In the genomic region with DNA sequence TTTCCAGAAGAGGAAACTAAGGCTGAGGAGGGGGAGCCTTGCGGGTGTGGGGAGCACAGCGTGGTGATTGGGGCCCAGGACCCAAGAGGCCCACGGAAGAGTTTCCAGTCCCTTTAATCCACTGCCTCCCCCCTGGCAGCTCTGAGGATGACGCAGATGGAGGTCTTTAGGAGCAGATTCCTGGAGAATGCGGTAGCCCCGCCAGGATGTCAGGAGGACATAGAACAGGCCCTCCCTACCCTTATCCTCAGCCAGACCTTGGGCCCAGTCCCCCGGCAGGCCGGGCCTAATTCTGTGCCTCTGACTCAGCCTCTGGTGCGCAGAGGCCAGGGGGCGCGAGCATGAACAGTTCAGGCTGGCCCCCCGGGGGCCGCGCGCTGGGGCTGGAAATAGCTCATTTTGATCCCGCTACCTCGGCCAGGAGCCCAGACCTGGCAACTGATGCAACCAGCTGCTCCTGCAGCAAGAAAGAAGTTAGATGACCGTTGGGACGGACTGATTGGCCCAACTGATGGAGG, we compare ENCODE assay signal across 8 cellular contexts. TPM values are rescaled to one million over a fixed set of nuclear protein-coding genes. Genes with fewer than 3 reads are reported as not detected.
DNase-seq lines count a peak whose midpoint lies in the region; ATAC-seq and FAIRE-seq lines count a peak whose summit lies in the region.

No MANE protein-coding gene starts in this region.

- no peaks in the 10 kb centered on the region for H3K9me3 ChIP-seq in small intestine (ENCODE audit: control insufficient read depth, low read depth)

- peak overlapping the region in 1 of 2 donors; percentile 90 for H3K27ac ChIP-seq in small intestine (ENCODE audit: low read depth in 1 of 2, low read length in 1 of 2)

- no peak for FAIRE-seq in small intestine (lab: Jason Lieb, UNC)

- H3K36me3 ChIP-seq in small intestine (ENCODE audit: control insufficient read depth in 2 of 2, insufficient read depth in 2 of 2, low read length in 2 of 2): peaks cover 3 to 7% of the 10 kb centered on the region in 2 donors

- WGBS in small intestine, 3 donors: 3 to 7% (median 5%) methylated on average over 16 to 19 of the region's 19 CpGs

- DNase-seq in stimulated activated naive CD4-positive, alpha-beta T cell treated with Interleukin-2 at 50 U/mL for 16 hours (lab: John Stamatoyannopoulos, UW): peak; percentile 33
- DNase-seq in stimulated activated naive CD4-positive, alpha-beta T cell (lab: John Stamatoyannopoulos, UW): no peak
- DNase-seq in NCI-H446 (lab: John Stamatoyannopoulos, UW) (peak; percentile 77 to 95), brain pericyte (ENCODE audit: low read depth, low spot score) (peak; percentile 81), islet precursor cell (peak; percentile 98), small intestine (no peak), GF-D8 (lab: John Stamatoyannopoulos, UW) (no peak)

- H3K4me1 ChIP-seq in small intestine (ENCODE audit: control insufficient read depth in 2 of 2, insufficient read depth in 1 of 2, low read depth in 1 of 2, low read length in 1 of 2): peaks cover 0 to 15% of the 10 kb centered on the region in 2 donors

- H3K27me3 ChIP-seq in small intestine (ENCODE audit: control insufficient read depth in 2 of 2, insufficient read depth in 2 of 2, low read length in 2 of 2): no peaks in the 10 kb centered on the region

- ATAC-seq in GM21360 (IDR thresholded peaks at IDR 0.05; ENCODE audit: unreplicated experiment): no peak

- peak overlapping the region; percentile 29 to 45 for H3K4me3 ChIP-seq in small intestine (ENCODE audit: low read depth in 1 of 2, low read length in 2 of 2)

RNA-seq across cellular contexts. Expression of a gene that starts 0.5 kb away (rescaled TPM):
- 10 to 100 TPM in 1 of 3 donors, 1 to 10 TPM in 2; 2.0 to 41.7 (median 5.1) TPM for polyA plus RNA-seq in small intestine

RNA-seq across cellular contexts. Expression of a gene that starts 0.7 kb away (rescaled TPM):
- 10 to 100 TPM in 1 of 3 donors, 1 to 10 TPM in 2; 1.8 to 10.6 (median 1.9) TPM for polyA plus RNA-seq in small intestine

RNA-seq across cellular contexts. Expression of a gene that starts 8.9 kb away (rescaled TPM):
- polyA plus RNA-seq in small intestine: 10 to 100 TPM; 13.7 to 58.6 (median 39.7) TPM

RNA-seq across cellular contexts. Expression of a gene that starts 11.8 kb away (rescaled TPM):
- 10 to 100 TPM; 59.7 to 95.9 (median 73.2) TPM for polyA plus RNA-seq in small intestine

RNA-seq across cellular contexts. Expression of a gene that starts 12.1 kb away (rescaled TPM):
- 10 to 100 TPM; 14.6 to 99.7 (median 41.3) TPM for polyA plus RNA-seq in small intestine

Comparison
In these comparisons a context has a peak if more than half of its experiments do, and no peak if none do; other contexts are left out.
1. DNase-seq: peak in stimulated activated naive CD4-positive, alpha-beta T cell treated with Interleukin-2 at 50 U/mL for 16 hours (single experiment), NCI-H446 (2 of 2), brain pericyte (single experiment) and islet precursor cell (single experiment); none in stimulated activated naive CD4-positive, alpha-beta T cell (0 of 6), small intestine (single experiment) and GF-D8 (single experiment).